Comparison of ENCODE assay signal across 9 cellular contexts in the genomic region with DNA sequence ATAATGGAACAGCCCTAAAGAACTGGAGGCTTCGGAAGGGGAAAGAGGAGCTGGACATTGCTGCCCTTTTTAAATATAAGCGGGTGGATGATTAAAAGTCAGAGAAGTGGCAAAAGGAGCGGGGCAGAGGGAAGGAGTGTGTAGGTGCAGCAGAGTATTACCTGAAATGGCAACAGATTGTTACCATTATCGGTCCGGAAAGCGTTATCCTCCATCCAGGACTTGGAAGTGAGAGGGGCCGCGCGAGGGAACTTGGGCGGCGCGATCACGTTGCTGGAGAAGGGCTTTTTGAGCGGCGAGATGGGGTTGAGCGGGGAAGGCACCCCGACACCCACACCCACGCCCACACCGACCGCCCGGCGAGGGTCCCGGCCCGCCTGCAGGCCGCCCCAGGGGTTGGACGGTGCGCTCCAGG. TPM values are rescaled to one million over a fixed set of nuclear protein-coding genes. Genes with fewer than 3 reads are reported as not detected.
DNase-seq lines count a peak whose midpoint lies in the region; ATAC-seq and TF ChIP-seq lines count a peak whose summit lies in the region.
"Had no signal": no experiment of that assay in that cellular context is flagged by ENCODE, and none has a peak within 500 bp of the region (broad histone marks: within the 10 kb centered on the region; RNA-seq: fewer than 3 reads in every experiment).

No MANE protein-coding gene starts in this region.

- CTCF ChIA-PET in activated naive CD4-positive, alpha-beta T cell treated with anti-CD3 and anti-CD28 coated beads, Interleukin-2, amount 10 ng/mL, durations not matched to agents 7 days and 5 days (lab: Charles Lee): no interaction called here

- ATAC-seq in HG02642 (IDR thresholded peaks at IDR 0.05; ENCODE audit: poor library complexity, unreplicated experiment) (no peak), HG02588 (IDR thresholded peaks at IDR 0.05; ENCODE audit: unreplicated experiment) (no peak)

- peaks cover 37% of the 10 kb centered on the region for H3K27me3 Mint-ChIP-seq in activated naive CD4-positive, alpha-beta T cell treated with anti-CD3 and anti-CD28 coated beads, Interleukin-2, amount 10 ng/mL, durations not matched to agents 7 days and 5 days
- H3K27me3 Mint-ChIP-seq in chondrocyte (ENCODE audit: low read depth): no peaks in the 10 kb centered on the region

- H3K4me1 ChIP-seq in mesodermal cell (ENCODE audit: control insufficient read depth, insufficient read depth, low read length, poor library complexity, severe bottlenecking) (peaks cover 11% of the 10 kb centered on the region), vagina (peaks cover 39% of the 10 kb centered on the region)

- H3K4me3 ChIP-seq in mesodermal cell (ENCODE audit: extremely low read depth, insufficient read depth, low read length, poor library complexity, severe bottlenecking) (peak overlapping the region; percentile 51), vagina (peak overlapping the region; percentile 72 to 87)

- no peak overlapping the region for H3K27ac ChIP-seq in mesodermal cell (ENCODE audit: low read depth, low read length, severe bottlenecking)
- H3K27ac ChIP-seq in vagina: peak overlapping the region; percentile 85

- DNase-seq in activated naive CD4-positive, alpha-beta T cell treated with anti-CD3 and anti-CD28 coated beads, Interleukin-2, amount 10 ng/mL, durations not matched to agents 7 days and 5 days: no peak
- no peak for DNase-seq in activated naive CD4-positive, alpha-beta T cell treated with anti-CD3 and anti-CD28 coated beads, Interleukin-2, amount 50 U/mL, for 16 hours
- DNase-seq in chondrocyte (ENCODE audit: low spot score) (no peak), vagina (ENCODE audit: extremely low spot score in 2 of 2) (no peak), NOMO-1 treated with dmso at 0.1 percent for 144 hours (lab: John Stamatoyannopoulos, UW; ENCODE audit: unreplicated experiment) (no peak)

- TF ChIP-seq CTCF in chondrocyte (IDR thresholded peaks at IDR 0.05) (no peak), vagina (IDR thresholded peaks at IDR 0.05) (no peak)

- H3K9me3 ChIP-seq in mesodermal cell (ENCODE audit: control insufficient read depth, low read length) (no peaks in the 10 kb centered on the region), vagina (no peaks in the 10 kb centered on the region)

- peaks cover 19% of the 10 kb centered on the region for H3K36me3 Mint-ChIP-seq in activated naive CD4-positive, alpha-beta T cell treated with anti-CD3 and anti-CD28 coated beads, Interleukin-2, amount 10 ng/mL, durations not matched to agents 7 days and 5 days
- H3K36me3 Mint-ChIP-seq in chondrocyte (ENCODE audit: low read depth): no peaks in the 10 kb centered on the region

- intact Hi-C loops in vagina (cut with DNase I): no loop called here

- 11 to 14% methylated on average over 5 to 25 of the region's 27 CpGs for WGBS in mesodermal cell (ENCODE audit: insufficient coverage in 2 of 2), 2 experiments

- H3K36me3 ChIP-seq in mesodermal cell (ENCODE audit: control insufficient read depth, insufficient read depth, low read length) (no peaks in the 10 kb centered on the region), vagina (no peaks in the 10 kb centered on the region)

- H3K27me3 ChIP-seq in vagina: no peaks in the 10 kb centered on the region

- no peak overlapping the region for H3K27ac Mint-ChIP-seq in activated naive CD4-positive, alpha-beta T cell treated with anti-CD3 and anti-CD28 coated beads, Interleukin-2, amount 10 ng/mL, durations not matched to agents 7 days and 5 days
- no peak overlapping the region for H3K27ac Mint-ChIP-seq in chondrocyte (ENCODE audit: unreplicated experiment)

- peaks cover 32% of the 10 kb centered on the region for H3K4me1 Mint-ChIP-seq in activated naive CD4-positive, alpha-beta T cell treated with anti-CD3 and anti-CD28 coated beads, Interleukin-2, amount 10 ng/mL, durations not matched to agents 7 days and 5 days
- H3K4me1 Mint-ChIP-seq in chondrocyte (ENCODE audit: low read depth): peaks cover 37% of the 10 kb centered on the region

- H3K9me3 Mint-ChIP-seq in activated naive CD4-positive, alpha-beta T cell treated with anti-CD3 and anti-CD28 coated beads, Interleukin-2, amount 10 ng/mL, durations not matched to agents 7 days and 5 days: no peaks in the 10 kb centered on the region
- H3K9me3 Mint-ChIP-seq in chondrocyte (ENCODE audit: low read depth): no peaks in the 10 kb centered on the region
- H3K9me3 Mint-ChIP-seq: activated naive CD4-positive, alpha-beta T cell treated with anti-CD3 and anti-CD28 coated beads, Interleukin-2, amount 50 U/mL, for 72 hours had no signal

- TF ChIP-seq POLR2A in vagina (IDR thresholded peaks at IDR 0.05): no peak

- H3K4me3 Mint-ChIP-seq in activated naive CD4-positive, alpha-beta T cell treated with anti-CD3 and anti-CD28 coated beads, Interleukin-2, amount 10 ng/mL, durations not matched to agents 7 days and 5 days: peak overlapping the region; percentile 71
- H3K4me3 Mint-ChIP-seq in chondrocyte (ENCODE audit: unreplicated experiment): peak overlapping the region; percentile 83

RNA-seq across cellular contexts. Expression of a gene that starts 51.7 kb away (rescaled TPM):
- 1.1 to 1.7 TPM (median 1.2 TPM) in 3 replicates for total RNA-seq in chondrocyte
- 0.70 TPM for polyA plus RNA-seq in mesodermal cell (2013, experiment 1 of 2)
- polyA plus RNA-seq in mesodermal cell (2013, experiment 2 of 2): 0.71 TPM
- total RNA-seq in vagina: 8.8 TPM

RNA-seq across cellular contexts. Expression of a gene that starts 51.8 kb away (rescaled TPM):
- total RNA-seq in chondrocyte (34.2 to 36.5 TPM (median 35.3 TPM) in 3 replicates), vagina (18.9 TPM)
- 38.0 TPM for polyA plus RNA-seq in mesodermal cell (2013, experiment 1 of 2)
- 46.9 TPM for polyA plus RNA-seq in mesodermal cell (2013, experiment 2 of 2)
